ENCODE assay signal across 9 cellular contexts in genomic region chr9:113737414-113738271, GRCh38.
DNase-seq lines count a peak whose midpoint lies in the region; ATAC-seq and TF ChIP-seq lines count a peak whose summit lies in the region.
"Had no signal": no experiment of that assay in that cellular context is flagged by ENCODE, and none has a peak within 500 bp of the region (broad histone marks: within the 10 kb centered on the region; RNA-seq: fewer than 3 reads in every experiment).

No MANE protein-coding gene starts in this region.

- H3K27me3 ChIP-seq in HL-60 (ENCODE audit: insufficient read depth, poor library complexity, severe bottlenecking): no peaks in the 10 kb centered on the region
- no peaks in the 10 kb centered on the region for H3K27me3 ChIP-seq in NT2/D1 (ENCODE audit: insufficient read depth, insufficient read length)
- no peaks in the 10 kb centered on the region for H3K27me3 ChIP-seq in right lobe of liver
- H3K27me3 ChIP-seq in vagina: no peaks in the 10 kb centered on the region
- H3K27me3 ChIP-seq: BLaER1 treated with 17β-estradiol and CSF1 and Interleukin-3, amounts not matched to agents 10 nM and 100 nM had no signal

- H3K9me3 ChIP-seq in NT2/D1 (ENCODE audit: insufficient read depth, low read length): peaks cover 10% of the 10 kb centered on the region; the same call in 1 of the 2 replicates
- H3K9me3 ChIP-seq in right lobe of liver: no peaks in the 10 kb centered on the region
- no peaks in the 10 kb centered on the region for H3K9me3 ChIP-seq in vagina

- peak; percentile 71 to 88 (median 78) for ATAC-seq in right lobe of liver
- no peak for ATAC-seq in HG03354 (IDR thresholded peaks at IDR 0.05; ENCODE audit: poor library complexity, severe bottlenecking, unreplicated experiment)

- no peak overlapping the region for H3K9ac ChIP-seq in NT2/D1 (ENCODE audit: insufficient read length, low read depth)
- H3K9ac ChIP-seq: BLaER1 treated with 17β-estradiol and CSF1 and Interleukin-3, amounts not matched to agents 10 nM and 100 nM had no signal

- TF ChIP-seq CTCF in HL-60 (IDR thresholded peaks at IDR 0.05; ENCODE audit: insufficient read depth, low read length): peak; percentile 75
- TF ChIP-seq CTCF in cardiac fibroblast (IDR thresholded peaks at IDR 0.05; ENCODE audit: low read depth, low read length): peak; percentile 84
- TF ChIP-seq CTCF in right lobe of liver (IDR thresholded peaks at IDR 0.05): peak; percentile 65 to 83 (median 70)
- TF ChIP-seq CTCF in vagina (IDR thresholded peaks at IDR 0.05): peak in 2 of 3 experiments; percentile 34 to 39

- no peak for TF ChIP-seq POLR2A in right lobe of liver (IDR thresholded peaks at IDR 0.05)
- TF ChIP-seq POLR2A in vagina (IDR thresholded peaks at IDR 0.05): no peak

- H3K4me3 ChIP-seq in HL-60 (replicated peaks; ENCODE audit: insufficient read depth, low read length): no peak overlapping the region
- H3K4me3 ChIP-seq in NT2/D1 (ENCODE audit: insufficient read length, low read depth): no peak overlapping the region
- no peak overlapping the region for H3K4me3 ChIP-seq in cardiac fibroblast (replicated peaks in 1 of 2; ENCODE audit: low read depth in 2 of 2, low read length in 2 of 2)
- no peak overlapping the region for H3K4me3 ChIP-seq in right lobe of liver
- H3K4me3 ChIP-seq in vagina: no peak overlapping the region
- H3K4me3 ChIP-seq: BLaER1 treated with 17β-estradiol and CSF1 and Interleukin-3, amounts not matched to agents 10 nM and 100 nM had no signal

- H3K4me1 ChIP-seq in NT2/D1 (ENCODE audit: insufficient read depth, insufficient read length) (peaks cover 13% of the 10 kb centered on the region), right lobe of liver (peaks cover 0 to 3% (median 0%) of the 10 kb centered on the region in 4 donors), vagina (no peaks in the 10 kb centered on the region)

- H3K27ac ChIP-seq in HL-60 (replicated peaks) (no peak overlapping the region), right lobe of liver (no peak overlapping the region), vagina (no peak overlapping the region)
- H3K27ac ChIP-seq: BLaER1 treated with 17β-estradiol and CSF1 and Interleukin-3, amounts not matched to agents 10 nM and 100 nM had no signal

- H3K36me3 ChIP-seq in NT2/D1 (ENCODE audit: insufficient read depth, insufficient read length, low read length) (no peaks in the 10 kb centered on the region), right lobe of liver (no peaks in the 10 kb centered on the region), vagina (no peaks in the 10 kb centered on the region)
- H3K36me3 ChIP-seq: BLaER1 treated with 17β-estradiol and CSF1 and Interleukin-3, amounts not matched to agents 10 nM and 100 nM had no signal

- DNase-seq in NCI-H146 treated with DMSO at 0.1 percent for 48 hours (lab: John Stamatoyannopoulos, UW; ENCODE audit: unreplicated experiment) (peak; percentile 0), NCI-H146 (lab: John Stamatoyannopoulos, UW) (no peak), HL-60 (ENCODE audit: low read depth in 1 of 2, low spot score in 1 of 2) (peak; percentile 33 to 48), NT2/D1 (ENCODE audit: low read depth, low spot score) (peak; percentile 73), cardiac fibroblast (ENCODE audit: low read depth in 2 of 2) (peak; percentile 73 to 80), right lobe of liver (peak in 1 of 3 donors; percentile 50), vagina (ENCODE audit: extremely low spot score in 2 of 2) (peak in 1 of 2 donors; percentile 12)

- intact Hi-C loops in right lobe of liver (cut with DNase I): no loop called here
- intact Hi-C loops in vagina (cut with DNase I): no loop called here

- 26% methylated on average over 6 of the region's 6 CpGs for WGBS in right lobe of liver (ENCODE audit: insufficient coverage, low coverage, low lambda C conversion rate, missing lambda C conversion rate)
